In genomic region chr6:117605169-117605826, GRCh38 we compare ENCODE assay signal across 8 cellular contexts. TPM values are rescaled to one million over a fixed set of nuclear protein-coding genes. Genes with fewer than 3 reads are reported as not detected.
DNase-seq lines count a peak whose midpoint lies in the region; TF ChIP-seq lines count a peak whose summit lies in the region.

No MANE protein-coding gene starts in this region.

- H3K79me2 ChIP-seq in OCI-LY3 (ENCODE audit: low read length) = peaks cover 20% of the 10 kb centered on the region

- no peak overlapping the region for H2AFZ ChIP-seq in OCI-LY3 (ENCODE audit: low read depth, low read length)

- DNase-seq in A172 (ENCODE audit: low spot score) (peak; percentile 72), GM06990 (ENCODE audit: extremely low read depth, insufficient read length) (peak; percentile 52), H7 (peak; percentile 74), KBM-7 (peak; percentile 79), right atrium auricular region (ENCODE audit: low spot score) (no peak), skeletal muscle cell (ENCODE audit: low read depth) (peak; percentile 44)
- peak; percentile 12 for DNase-seq in activated naive CD8-positive, alpha-beta T cell treated with anti-CD3 and anti-CD28 coated beads for 36 hours

- in situ Hi-C loops in KBM-7 (cut with MboI; ENCODE audit: low pct_unique_long_range_greater_than_20kb, low sequenced_read_pairs) = no loop called here

- no peaks in the 10 kb centered on the region for H3K36me3 ChIP-seq in GM06990 (ENCODE audit: control insufficient read depth, insufficient read depth, low read length)
- no peaks in the 10 kb centered on the region for H3K36me3 ChIP-seq in H7 (replicated peaks; ENCODE audit: control insufficient read depth, insufficient read depth, low read length)
- peaks cover 9% of the 10 kb centered on the region for H3K36me3 ChIP-seq in OCI-LY3 (replicated peaks; ENCODE audit: low read depth, low read length)
- no peaks in the 10 kb centered on the region for H3K36me3 ChIP-seq in right atrium auricular region

- peak overlapping the region; percentile 74 for H3K4me2 ChIP-seq in OCI-LY3 (ENCODE audit: low read length)

- TF ChIP-seq CTCF in GM06990 (IDR thresholded peaks at IDR 0.05; ENCODE audit: insufficient read depth, low read length, poor library complexity, severe bottlenecking) (peak; percentile 60), OCI-LY3 (IDR thresholded peaks at IDR 0.05; ENCODE audit: low read depth, low read length) (peak; percentile 70), right atrium auricular region (IDR thresholded peaks at IDR 0.05) (peak; percentile 40 to 71)

- H3K36me3 Mint-ChIP-seq in activated naive CD8-positive, alpha-beta T cell treated with anti-CD3 and anti-CD28 coated beads for 36 hours = peaks cover 8% of the 10 kb centered on the region

- H3K9me3 ChIP-seq in OCI-LY3 (ENCODE audit: insufficient read depth, low read length) (no peaks in the 10 kb centered on the region), right atrium auricular region (no peaks in the 10 kb centered on the region)

- no peak overlapping the region for H3K27ac Mint-ChIP-seq in activated naive CD8-positive, alpha-beta T cell treated with anti-CD3 and anti-CD28 coated beads for 36 hours

- H3K4me3 ChIP-seq in GM06990 (replicated peaks; ENCODE audit: low read depth, low read length) (no peak overlapping the region), H7 (ENCODE audit: insufficient read depth, low read depth, low read length) (no peak overlapping the region), OCI-LY3 (ENCODE audit: low read length) (peak overlapping the region; percentile 52), right atrium auricular region (no peak overlapping the region), skeletal muscle cell (ENCODE audit: low read depth, low read length) (no peak overlapping the region)

- H3K9ac ChIP-seq in OCI-LY3 (ENCODE audit: low read length) = 0 out of 2 replicates have a peak overlapping the region, but pooled peaks have one; percentile 5

- H3K27me3 ChIP-seq in GM06990 (replicated peaks; ENCODE audit: control insufficient read depth, insufficient read depth, low read length) (no peaks in the 10 kb centered on the region), H7 (ENCODE audit: control insufficient read depth, insufficient read depth, low read length) (no peaks in the 10 kb centered on the region), OCI-LY3 (ENCODE audit: low read depth, low read length) (no peaks in the 10 kb centered on the region), right atrium auricular region (no peaks in the 10 kb centered on the region)

- no peak overlapping the region for H3K27ac ChIP-seq in OCI-LY3 (ENCODE audit: low read length)
- H3K27ac ChIP-seq in right atrium auricular region = no peak overlapping the region

- peaks cover 17% of the 10 kb centered on the region for H3K4me1 Mint-ChIP-seq in activated naive CD8-positive, alpha-beta T cell treated with anti-CD3 and anti-CD28 coated beads for 36 hours

- no peak overlapping the region for H3K4me3 Mint-ChIP-seq in activated naive CD8-positive, alpha-beta T cell treated with anti-CD3 and anti-CD28 coated beads for 36 hours

- H3K4me1 ChIP-seq in OCI-LY3 (ENCODE audit: low read length) (peaks cover 45% of the 10 kb centered on the region), right atrium auricular region (peaks cover 0 to 18% of the 10 kb centered on the region in 2 donors)

- H3K27me3 Mint-ChIP-seq in activated naive CD8-positive, alpha-beta T cell treated with anti-CD3 and anti-CD28 coated beads for 36 hours = no peaks in the 10 kb centered on the region

- H4K20me1 ChIP-seq in OCI-LY3 (ENCODE audit: insufficient read depth, low read length) = 0 out of 2 replicates have a peak, but pooled peaks cover under 1% of the 10 kb centered on the region

- H3K9me3 Mint-ChIP-seq in activated naive CD8-positive, alpha-beta T cell treated with anti-CD3 and anti-CD28 coated beads for 36 hours = no peaks in the 10 kb centered on the region

RNA-seq across cellular contexts. Expression of gene GOPC, which starts 3.0 kb away (rescaled TPM):
- 31.6 and 41.6 TPM in 2 replicates for total RNA-seq in A172 (2014; rRNA removed; shearing (Covaris generic))
- 17.0 and 19.6 TPM in 2 replicates for total RNA-seq in H7 (2014; rRNA removed; shearing (Covaris generic))
- 10 to 100 TPM; 16.1 TPM for total RNA-seq in activated naive CD8-positive, alpha-beta T cell treated with anti-CD3 and anti-CD28 coated beads for 36 hours
- 10 to 100 TPM; 20.8 to 24.7 TPM for total RNA-seq in right atrium auricular region
